Comparison of ENCODE assay signal across 20 cellular contexts in the genomic region with DNA sequence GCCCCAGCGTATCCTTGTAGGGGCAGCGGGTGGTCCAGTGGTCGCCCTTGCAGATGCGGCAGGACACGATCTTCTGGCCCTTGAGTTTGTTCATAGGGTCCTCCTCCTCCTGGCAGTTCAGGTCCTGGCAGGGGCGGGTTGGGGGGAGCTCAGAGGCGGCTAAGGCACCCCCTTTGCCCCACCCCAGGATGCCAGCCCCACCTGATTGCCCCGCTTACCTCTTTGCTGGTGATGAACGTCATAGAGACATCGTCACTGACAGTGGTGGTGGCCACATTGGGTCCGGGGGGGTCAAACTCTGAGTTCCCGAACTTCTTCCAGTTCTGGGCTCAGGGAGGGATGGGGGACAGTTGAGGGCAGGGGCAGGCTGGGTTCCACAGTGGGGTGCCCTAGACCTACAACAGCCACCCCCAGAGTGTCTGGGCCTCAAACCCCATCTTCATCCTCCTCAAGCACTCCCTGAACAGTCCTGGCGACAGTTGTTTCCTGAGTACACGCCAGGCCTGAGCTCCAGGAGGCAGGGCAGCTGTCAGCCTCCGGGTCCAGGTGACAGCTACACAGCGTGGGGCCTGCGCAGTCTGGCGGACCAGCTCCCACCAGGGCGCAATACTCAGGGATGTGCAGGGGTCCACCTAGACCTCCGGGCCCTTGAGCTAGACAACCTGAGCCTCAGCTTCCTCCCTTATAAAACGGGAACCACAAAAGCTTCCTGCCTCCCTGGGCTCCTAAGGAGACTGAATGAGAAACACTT. TPM values are rescaled to one million over a fixed set of nuclear protein-coding genes. Genes with fewer than 3 reads are reported as not detected.
DNase-seq lines count a peak whose midpoint lies in the region; ATAC-seq lines count a peak whose summit lies in the region.
"Had no signal": no experiment of that assay in that cellular context is flagged by ENCODE, and none has a peak within 500 bp of the region (broad histone marks: within the 10 kb centered on the region; RNA-seq: fewer than 3 reads in every experiment).

No MANE protein-coding gene starts in this region.

- no peak overlapping the region for H3K27ac ChIP-seq in Karpas-422 (ENCODE audit: low read length)
- H3K27ac ChIP-seq: right atrium auricular region, tibial nerve had no signal

- H3K36me3 ChIP-seq in Karpas-422 (ENCODE audit: insufficient read depth, low read length) = peaks cover 9% of the 10 kb centered on the region

- no peak overlapping the region for H2AFZ ChIP-seq in Karpas-422 (ENCODE audit: low read length)

- no peaks in the 10 kb centered on the region for H3K27me3 Mint-ChIP-seq in activated naive CD4-positive, alpha-beta T cell treated with anti-CD3 and anti-CD28 coated beads, Interleukin-2, amount 50 U/mL, for 24 hours
- no peaks in the 10 kb centered on the region for H3K27me3 Mint-ChIP-seq in activated T-helper 1 cell treated with anti-CD3 and anti-CD28 coated beads, Interleukin-12 subunit alpha, Interleukin-12 subunit beta, Interleukin-2, Interleukin-4 antibody, amounts not matched to agents 30 ng/mL and 10 ng/mL and 1 ng/mL, durations not matched to agents 14 hours and 24 hours and 36 hours (ENCODE audit: insufficient read depth)
- H3K27me3 Mint-ChIP-seq in naive thymus-derived CD8-positive, alpha-beta T cell = no peaks in the 10 kb centered on the region

- H3K4me2 ChIP-seq in Karpas-422 (ENCODE audit: low read depth, low read length, poor library complexity, severe bottlenecking) = no peak overlapping the region

- no peaks in the 10 kb centered on the region for H3K9me3 ChIP-seq in Karpas-422 (ENCODE audit: low read length)
- H3K9me3 ChIP-seq: right atrium auricular region, tibial nerve had no signal

- no peaks in the 10 kb centered on the region for H3K9me2 ChIP-seq in Karpas-422 (replicated peaks; ENCODE audit: insufficient read depth, low read length)

- peaks cover 32% of the 10 kb centered on the region for H3K4me1 Mint-ChIP-seq in activated naive CD4-positive, alpha-beta T cell treated with anti-CD3 and anti-CD28 coated beads, Interleukin-2, amount 50 U/mL, for 24 hours
- H3K4me1 Mint-ChIP-seq in activated T-helper 1 cell treated with anti-CD3 and anti-CD28 coated beads, Interleukin-12 subunit alpha, Interleukin-12 subunit beta, Interleukin-2, Interleukin-4 antibody, amounts not matched to agents 30 ng/mL and 10 ng/mL and 1 ng/mL, durations not matched to agents 14 hours and 24 hours and 36 hours (ENCODE audit: low read depth) = peaks cover 21% of the 10 kb centered on the region
- peaks cover 21 to 62% (median 45%) of the 10 kb centered on the region in 4 donors for H3K4me1 Mint-ChIP-seq in naive thymus-derived CD8-positive, alpha-beta T cell

- H3K27ac Mint-ChIP-seq in activated naive CD4-positive, alpha-beta T cell treated with anti-CD3 and anti-CD28 coated beads, Interleukin-2, amount 50 U/mL, for 24 hours = peak overlapping the region; percentile 92
- H3K27ac Mint-ChIP-seq in activated T-helper 1 cell treated with anti-CD3 and anti-CD28 coated beads, Interleukin-12 subunit alpha, Interleukin-12 subunit beta, Interleukin-2, Interleukin-4 antibody, amounts not matched to agents 30 ng/mL and 10 ng/mL and 1 ng/mL, durations not matched to agents 14 hours and 24 hours and 36 hours = no peak overlapping the region
- H3K27ac Mint-ChIP-seq in naive thymus-derived CD8-positive, alpha-beta T cell = peak overlapping the region in 8 of 10 donors; percentile 11 to 89 (median 60)

- H3K9me3 Mint-ChIP-seq in activated naive CD4-positive, alpha-beta T cell treated with anti-CD3 and anti-CD28 coated beads, Interleukin-2, amount 50 U/mL, for 24 hours = no peaks in the 10 kb centered on the region
- H3K9me3 Mint-ChIP-seq in activated T-helper 1 cell treated with anti-CD3 and anti-CD28 coated beads, Interleukin-12 subunit alpha, Interleukin-12 subunit beta, Interleukin-2, Interleukin-4 antibody, amounts not matched to agents 30 ng/mL and 10 ng/mL and 1 ng/mL, durations not matched to agents 14 hours and 24 hours and 36 hours = no peaks in the 10 kb centered on the region
- H3K9me3 Mint-ChIP-seq in naive thymus-derived CD8-positive, alpha-beta T cell = no peaks in the 10 kb centered on the region

- H3K9ac ChIP-seq in Karpas-422 (ENCODE audit: low read length) = no peak overlapping the region

- no peak for ATAC-seq in naive thymus-derived CD8-positive, alpha-beta T cell
- no peak for ATAC-seq in GM18873 (IDR thresholded peaks at IDR 0.05; ENCODE audit: low FRiP score, unreplicated experiment)
- no peak for ATAC-seq in GM18520 (IDR thresholded peaks at IDR 0.05; ENCODE audit: unreplicated experiment)
- ATAC-seq: Right ventricle myocardium inferior had no signal

- H3K4me3 Mint-ChIP-seq in activated naive CD4-positive, alpha-beta T cell treated with anti-CD3 and anti-CD28 coated beads, Interleukin-2, amount 50 U/mL, for 24 hours = peak overlapping the region; percentile 19
- H3K4me3 Mint-ChIP-seq in activated T-helper 1 cell treated with anti-CD3 and anti-CD28 coated beads, Interleukin-12 subunit alpha, Interleukin-12 subunit beta, Interleukin-2, Interleukin-4 antibody, amounts not matched to agents 30 ng/mL and 10 ng/mL and 1 ng/mL, durations not matched to agents 14 hours and 24 hours and 36 hours = peak overlapping the region; percentile 20
- peak overlapping the region in 6 of 10 donors; percentile 13 to 78 (median 30) for H3K4me3 Mint-ChIP-seq in naive thymus-derived CD8-positive, alpha-beta T cell

- H3K27me3 ChIP-seq in Karpas-422 (ENCODE audit: low read length) = no peaks in the 10 kb centered on the region
- H3K27me3 ChIP-seq: right atrium auricular region, tibial nerve had no signal

- intact Hi-C loops in activated T-helper 1 cell treated with anti-CD3 and anti-CD28 coated beads, Interleukin-12 subunit alpha, Interleukin-12 subunit beta, Interleukin-2, Interleukin-4 antibody, amounts not matched to agents 30 ng/mL and 10 ng/mL and 1 ng/mL, durations not matched to agents 14 hours and 24 hours and 36 hours (cut with micrococcal nuclease) = no loop called here

- no peak overlapping the region for H3K4me3 ChIP-seq in Karpas-422 (ENCODE audit: low read length)
- H3K4me3 ChIP-seq: right atrium auricular region, tibial nerve had no signal

- peaks cover 38% of the 10 kb centered on the region; the same call in 1 of the 2 replicates for H4K20me1 ChIP-seq in Karpas-422 (ENCODE audit: insufficient read depth, low read depth, low read length)

- peaks cover 8% of the 10 kb centered on the region for H3K4me1 ChIP-seq in Karpas-422 (ENCODE audit: low read length)

- POLR2A ChIA-PET in naive thymus-derived CD8-positive, alpha-beta T cell (lab: Charles Lee) = interaction anchor here (1.3 to 12.3 kb wide), 5 partner anchors 11 to 24 kb away, joined by 3 to 116 read pairs (median 101); partner anchors contain the start of genes ANGPTL6 and PPAN

- peaks cover 7% of the 10 kb centered on the region for H3K36me3 Mint-ChIP-seq in activated naive CD4-positive, alpha-beta T cell treated with anti-CD3 and anti-CD28 coated beads, Interleukin-2, amount 50 U/mL, for 24 hours
- H3K36me3 Mint-ChIP-seq in activated T-helper 1 cell treated with anti-CD3 and anti-CD28 coated beads, Interleukin-12 subunit alpha, Interleukin-12 subunit beta, Interleukin-2, Interleukin-4 antibody, amounts not matched to agents 30 ng/mL and 10 ng/mL and 1 ng/mL, durations not matched to agents 14 hours and 24 hours and 36 hours (ENCODE audit: low read depth) = peaks cover 36% of the 10 kb centered on the region
- H3K36me3 Mint-ChIP-seq in naive thymus-derived CD8-positive, alpha-beta T cell = peaks cover 0 to 37% (median 8%) of the 10 kb centered on the region in 3 donors

- H3K79me2 ChIP-seq in Karpas-422 (ENCODE audit: low read length) = peaks cover 20% of the 10 kb centered on the region

- DNase-seq in activated naive CD4-positive, alpha-beta T cell (lab: John Stamatoyannopoulos, UW) = no peak
- DNase-seq in activated T-helper 1 cell treated with anti-CD3 and anti-CD28 coated beads, Interleukin-12 subunit alpha, Interleukin-12 subunit beta, Interleukin-2, Interleukin-4 antibody, amounts not matched to agents 30 ng/mL and 10 ng/mL and 1 ng/mL, durations not matched to agents 14 hours and 24 hours and 36 hours (ENCODE audit: low spot score) = no peak
- DNase-seq in naive thymus-derived CD8-positive, alpha-beta T cell = no peak
- DNase-seq in stimulated activated CD4-positive, alpha-beta T cell treated with anti-CD3 and anti-CD28 coated beads, Interleukin-2, amount 100 ng/mL, for 24 hours = no peak
- no peak for DNase-seq in Karpas-422
- DNase-seq: activated CD4-positive, alpha-beta T cell treated with anti-CD3 and anti-CD28 coated beads, Interleukin-2, amount 50 U/mL, for 4 hours; anterior cingulate cortex; EL; foreskin fibroblast; mesendoderm; NCI-H2081 treated with DMSO at 0.1 percent for 48 hours; NCI-H510A; stimulated activated CD4-positive, alpha-beta T cell treated with anti-CD3 and anti-CD28 coated beads, Interleukin-15, amount 100 ng/mL, for 24 hours; stimulated activated naive CD4-positive, alpha-beta T cell treated with Interleukin-2 at 50 U/mL for 16 hours had no signal

RNA-seq across cellular contexts. Expression of gene EIF3G, which starts 2.7 kb away (rescaled TPM):
- 371 and 377 TPM in 2 replicates for total RNA-seq in activated T-helper 1 cell treated with anti-CD3 and anti-CD28 coated beads, Interleukin-12 subunit alpha, Interleukin-12 subunit beta, Interleukin-2, Interleukin-4 antibody, amounts not matched to agents 30 ng/mL and 10 ng/mL and 1 ng/mL, durations not matched to agents 14 hours and 24 hours and 36 hours
- total RNA-seq in naive thymus-derived CD8-positive, alpha-beta T cell = 100 to 1,000 TPM; 363 to 378 TPM
- polyA plus RNA-seq in naive thymus-derived CD8-positive, alpha-beta T cell = 100 to 1,000 TPM; 226 to 282 (median 269) TPM
- 281 and 602 TPM in 2 replicates for total RNA-seq in Karpas-422 (2014; rRNA removed; shearing (Covaris generic); ENCODE audit: low replicate concordance)

RNA-seq across cellular contexts. Expression of gene P2RY11, which starts 5.5 kb away (rescaled TPM):
- total RNA-seq in activated T-helper 1 cell treated with anti-CD3 and anti-CD28 coated beads, Interleukin-12 subunit alpha, Interleukin-12 subunit beta, Interleukin-2, Interleukin-4 antibody, amounts not matched to agents 30 ng/mL and 10 ng/mL and 1 ng/mL, durations not matched to agents 14 hours and 24 hours and 36 hours = 64.4 and 64.9 TPM in 2 replicates
- total RNA-seq in naive thymus-derived CD8-positive, alpha-beta T cell = 10 to 100 TPM; 61.4 to 68.0 TPM
- 1 to 10 TPM; 2.2 to 4.2 (median 2.9) TPM for polyA plus RNA-seq in naive thymus-derived CD8-positive, alpha-beta T cell
- 1.7 and 6.1 TPM in 2 replicates for total RNA-seq in Karpas-422 (2014; rRNA removed; shearing (Covaris generic); ENCODE audit: low replicate concordance)

RNA-seq across cellular contexts. Expression of gene PPAN, which starts 10.9 kb away (rescaled TPM):
- 234 and 250 TPM in 2 replicates for total RNA-seq in activated T-helper 1 cell treated with anti-CD3 and anti-CD28 coated beads, Interleukin-12 subunit alpha, Interleukin-12 subunit beta, Interleukin-2, Interleukin-4 antibody, amounts not matched to agents 30 ng/mL and 10 ng/mL and 1 ng/mL, durations not matched to agents 14 hours and 24 hours and 36 hours
- 100 to 1,000 TPM; 109 to 122 TPM for total RNA-seq in naive thymus-derived CD8-positive, alpha-beta T cell
- polyA plus RNA-seq in naive thymus-derived CD8-positive, alpha-beta T cell = 10 to 100 TPM; 15.7 to 42.7 (median 25.8) TPM
- 30.4 and 77.1 TPM in 2 replicates for total RNA-seq in Karpas-422 (2014; rRNA removed; shearing (Covaris generic); ENCODE audit: low replicate concordance)

RNA-seq across cellular contexts. Expression of gene ANGPTL6, which starts 14.6 kb away (rescaled TPM):
- 8.2 and 8.5 TPM in 2 replicates for total RNA-seq in activated T-helper 1 cell treated with anti-CD3 and anti-CD28 coated beads, Interleukin-12 subunit alpha, Interleukin-12 subunit beta, Interleukin-2, Interleukin-4 antibody, amounts not matched to agents 30 ng/mL and 10 ng/mL and 1 ng/mL, durations not matched to agents 14 hours and 24 hours and 36 hours
- total RNA-seq in naive thymus-derived CD8-positive, alpha-beta T cell = 1 to 10 TPM; 1.3 to 1.8 TPM
- under 1 TPM; 0.54 to 0.82 (median 0.65) TPM for polyA plus RNA-seq in naive thymus-derived CD8-positive, alpha-beta T cell
- total RNA-seq in Karpas-422 (2014; rRNA removed; shearing (Covaris generic); ENCODE audit: low replicate concordance) = 7.3 and 8.3 TPM in 2 replicates
- total RNA-seq: Right ventricle myocardium inferior had no signal

RNA-seq across cellular contexts. Expression of gene SHFL, which starts 30.9 kb away (rescaled TPM):
- total RNA-seq in activated T-helper 1 cell treated with anti-CD3 and anti-CD28 coated beads, Interleukin-12 subunit alpha, Interleukin-12 subunit beta, Interleukin-2, Interleukin-4 antibody, amounts not matched to agents 30 ng/mL and 10 ng/mL and 1 ng/mL, durations not matched to agents 14 hours and 24 hours and 36 hours = 64.1 and 70.5 TPM in 2 replicates
- 100 to 1,000 TPM; 109 to 113 TPM for total RNA-seq in naive thymus-derived CD8-positive, alpha-beta T cell
- polyA plus RNA-seq in naive thymus-derived CD8-positive, alpha-beta T cell = 10 to 100 TPM; 32.0 to 51.3 (median 34.6) TPM
- 29.0 and 55.3 TPM in 2 replicates for total RNA-seq in Karpas-422 (2014; rRNA removed; shearing (Covaris generic); ENCODE audit: low replicate concordance)
